7 cellular contexts compared by ENCODE assay signal in genomic region chr5:147935032-147935431, GRCh38. TPM values are rescaled to one million over a fixed set of nuclear protein-coding genes. Genes with fewer than 3 reads are reported as not detected.
DNase-seq lines count a peak whose midpoint lies in the region; ATAC-seq and TF ChIP-seq lines count a peak whose summit lies in the region.

No MANE protein-coding gene starts in this region.

- no peaks in the 10 kb centered on the region for H3K27me3 ChIP-seq in ovary

- no peak for TF ChIP-seq EP300 in ovary (IDR thresholded peaks at IDR 0.05)

- H3K9me3 ChIP-seq in mucosa of descending colon (no peaks in the 10 kb centered on the region), ovary (no peaks in the 10 kb centered on the region)

- H3K4me3 ChIP-seq in mucosa of descending colon (no peak overlapping the region), ovary (no peak overlapping the region)

- H3K4me1 ChIP-seq in mucosa of descending colon (ENCODE audit: low read depth) (no peaks in the 10 kb centered on the region), ovary (ENCODE audit: insufficient read depth) (no peaks in the 10 kb centered on the region)

- TF ChIP-seq POLR2A in ovary (IDR thresholded peaks at IDR 0.05): no peak

- H3K36me3 ChIP-seq in mucosa of descending colon (ENCODE audit: low read depth) (no peaks in the 10 kb centered on the region), ovary (no peaks in the 10 kb centered on the region)

- DNase-seq in HCEC 1CT: peak; percentile 57
- DNase-seq in NCI-H526 treated with DMSO at 0.1 percent for 48 hours (lab: John Stamatoyannopoulos, UW): peak; percentile 30
- peak; percentile 78 for DNase-seq in dedifferentiated amniotic fluid mesenchymal stem cell (ENCODE audit: extremely low spot score)
- DNase-seq in mucosa of descending colon: peak in 1 of 3 donors; percentile 38
- no peak for DNase-seq in stimulated activated CD8-positive, alpha-beta memory T cell treated with anti-CD3 and anti-CD28 coated beads, Interleukin-4, amount 100 ng/mL, for 48 hours
- DNase-seq in ovary: no peak

- ATAC-seq in mucosa of descending colon (peak; percentile 62), GM21619 (IDR thresholded peaks at IDR 0.05; ENCODE audit: unreplicated experiment) (no peak)

- H3K27ac ChIP-seq in ovary: no peak overlapping the region

- TF ChIP-seq CTCF in mucosa of descending colon (IDR thresholded peaks at IDR 0.05): no peak
- TF ChIP-seq CTCF in ovary (IDR thresholded peaks at IDR 0.05): no peak

- intact Hi-C loops in mucosa of descending colon (cut with DNase I, micrococcal nuclease): loop anchor here in 1 of 2 donors (5.0 kb wide), 1 partner anchor 48 kb away; no protein-coding TSS in a partner anchor
- intact Hi-C loops in ovary (cut with DNase I): no loop called here

- 0 to 8% (median 1%) methylated on average over 3 of the region's 3 CpGs for WGBS in ovary, 3 donors

RNA-seq across cellular contexts. Expression of gene C5orf46, which starts 28.7 kb away (rescaled TPM):
- total RNA-seq in mucosa of descending colon (not detected), ovary (not detected)
- polyA plus RNA-seq in ovary: not detected

RNA-seq across cellular contexts. Expression of gene SCGB3A2, which starts 56.5 kb away (rescaled TPM):
- not detected for total RNA-seq in mucosa of descending colon
- total RNA-seq in ovary: under 1 TPM in 2 of 7 donors, not detected in 5; 0.47 to 0.79 TPM
- under 1 TPM in 1 of 2 donors, not detected in 1; 0.36 TPM for polyA plus RNA-seq in ovary

Comparison
In these comparisons a context has a peak if more than half of its experiments do, and no peak if none do; other contexts are left out.
1. DNase-seq: peak in HCEC 1CT (single experiment), NCI-H526 treated with DMSO at 0.1 percent for 48 hours (single experiment) and dedifferentiated amniotic fluid mesenchymal stem cell (single experiment); none in stimulated activated CD8-positive, alpha-beta memory T cell treated with anti-CD3 and anti-CD28 coated beads, Interleukin-4, amount 100 ng/mL, for 48 hours (single experiment) and ovary (0 of 5).